9 cellular contexts compared by ENCODE assay signal in genomic region chr9:131697908-131698714, GRCh38. TPM values are rescaled to one million over a fixed set of nuclear protein-coding genes. Genes with fewer than 3 reads are reported as not detected.
DNase-seq lines count a peak whose midpoint lies in the region; ATAC-seq and TF ChIP-seq lines count a peak whose summit lies in the region.
"Had no signal": no experiment of that assay in that cellular context is flagged by ENCODE, and none has a peak within 500 bp of the region (broad histone marks: within the 10 kb centered on the region; RNA-seq: fewer than 3 reads in every experiment).

No MANE protein-coding gene starts in this region.

- intact Hi-C loops in activated B cell treated with CpG ODN at 0.5 μM for 24 hours (cut with micrococcal nuclease), result loop anchor here (2.0 kb wide), 1 partner anchor 19 kb away; no protein-coding TSS in a partner anchor

- H3K27ac Mint-ChIP-seq in activated B cell treated with CpG ODN at 0.5 μM for 24 hours (peak overlapping the region; percentile 51), immature natural killer cell (peak overlapping the region; percentile 76 to 85 (median 82))
- peak overlapping the region; percentile 85 for H3K27ac Mint-ChIP-seq in stimulated activated naive B cell treated with anti-CD40 and anti-IgM and Interleukin-4, amounts not matched to agents 10 μg/mL and 1 μg/mL and 100 μg/mL, for 72 hours

- H3K4me3 Mint-ChIP-seq in activated B cell treated with CpG ODN at 0.5 μM for 24 hours (peak overlapping the region; percentile 36), immature natural killer cell (peak overlapping the region in 3 of 5 donors; percentile 2 to 59 (median 15))
- H3K4me3 Mint-ChIP-seq in stimulated activated naive B cell treated with anti-CD40 and anti-IgM and Interleukin-4, amounts not matched to agents 10 μg/mL and 1 μg/mL and 100 μg/mL, for 72 hours, result peak overlapping the region; percentile 22 to 26

- POLR2A ChIA-PET in activated B cell treated with CpG ODN at 0.5 μM for 24 hours (lab: Charles Lee), result interaction anchor here (0.5 to 3.7 kb wide), 8 partner anchors 9 to 76 kb away, joined by 3 to 16 read pairs (median 5); no protein-coding TSS in a partner anchor

- peak; percentile 40 for ATAC-seq in activated B cell treated with CpG ODN at 0.5 μM for 24 hours (ENCODE audit: low read depth)
- peak; percentile 68 to 72 for ATAC-seq in stimulated activated naive B cell treated with anti-CD40 and anti-IgM and Interleukin-4, amounts not matched to agents 10 μg/mL and 1 μg/mL and 100 μg/mL, for 72 hours (replicated peaks)
- no peak for ATAC-seq in GM18861 (IDR thresholded peaks at IDR 0.05; ENCODE audit: unreplicated experiment)

- peak; percentile 70 for DNase-seq in NCI-H510A treated with DMSO at 0.1 percent for 48 hours (lab: John Stamatoyannopoulos, UW)
- DNase-seq in NCI-H510A (lab: John Stamatoyannopoulos, UW), result no peak
- no peak for DNase-seq in activated B cell treated with CpG ODN at 0.5 μM for 24 hours
- no peak for DNase-seq in immature natural killer cell
- no peak for DNase-seq in stimulated activated naive B cell treated with anti-CD40 and anti-IgM and Interleukin-4, amounts not matched to agents 10 μg/mL and 1 μg/mL and 100 μg/mL, for 72 hours
- no peak for DNase-seq in NCI-H2107 (lab: John Stamatoyannopoulos, UW)
- no peak for DNase-seq in dermis blood vessel endothelial cell
- DNase-seq: NCI-H187 had no signal

- no peak for TF ChIP-seq CTCF in activated B cell treated with CpG ODN at 0.5 μM for 24 hours (IDR thresholded peaks at IDR 0.05)

- H3K27me3 Mint-ChIP-seq in activated B cell treated with CpG ODN at 0.5 μM for 24 hours (no peaks in the 10 kb centered on the region), immature natural killer cell (ENCODE audit: low read depth in 3 of 3) (peaks cover 0 to 5% (median 1%) of the 10 kb centered on the region in 3 donors)
- no peaks in the 10 kb centered on the region for H3K27me3 Mint-ChIP-seq in stimulated activated naive B cell treated with anti-CD40 and anti-IgM and Interleukin-4, amounts not matched to agents 10 μg/mL and 1 μg/mL and 100 μg/mL, for 72 hours

- H3K4me1 Mint-ChIP-seq in activated B cell treated with CpG ODN at 0.5 μM for 24 hours (peaks cover 97% of the 10 kb centered on the region), immature natural killer cell (peaks cover 93 to 100% of the 10 kb centered on the region in 2 donors)
- H3K4me1 Mint-ChIP-seq in stimulated activated naive B cell treated with anti-CD40 and anti-IgM and Interleukin-4, amounts not matched to agents 10 μg/mL and 1 μg/mL and 100 μg/mL, for 72 hours, result peaks cover 75 to 100% of the 10 kb centered on the region in 2 donors

- CTCF ChIA-PET in activated B cell treated with CpG ODN at 0.5 μM for 24 hours (lab: Charles Lee), result interaction anchor here (0.8 to 2.4 kb wide), 3 partner anchors 11 to 107 kb away, joined by 3 to 7 read pairs (median 4); no protein-coding TSS in a partner anchor

- H3K36me3 Mint-ChIP-seq in activated B cell treated with CpG ODN at 0.5 μM for 24 hours (ENCODE audit: low read depth) (peaks cover 32% of the 10 kb centered on the region), immature natural killer cell (no peaks in the 10 kb centered on the region)
- peaks cover 35 to 59% of the 10 kb centered on the region in 2 donors for H3K36me3 Mint-ChIP-seq in stimulated activated naive B cell treated with anti-CD40 and anti-IgM and Interleukin-4, amounts not matched to agents 10 μg/mL and 1 μg/mL and 100 μg/mL, for 72 hours

- H3K9me3 Mint-ChIP-seq in activated B cell treated with CpG ODN at 0.5 μM for 24 hours (no peaks in the 10 kb centered on the region), immature natural killer cell (no peaks in the 10 kb centered on the region)
- no peaks in the 10 kb centered on the region for H3K9me3 Mint-ChIP-seq in stimulated activated naive B cell treated with anti-CD40 and anti-IgM and Interleukin-4, amounts not matched to agents 10 μg/mL and 1 μg/mL and 100 μg/mL, for 72 hours

RNA-seq across cellular contexts. Expression of gene RAPGEF1, which starts 41.8 kb away (rescaled TPM):
- 278 and 318 TPM in 2 replicates for total RNA-seq in activated B cell treated with CpG ODN at 0.5 μM for 24 hours
- 10 to 100 TPM in 1 of 3 donors, 1 to 10 TPM in 2; 1.2 to 15.8 (median 7.4) TPM for polyA plus RNA-seq in immature natural killer cell
- total RNA-seq in dermis blood vessel endothelial cell, result 56.2 and 69.3 TPM in 2 replicates
